In the genomic region with DNA sequence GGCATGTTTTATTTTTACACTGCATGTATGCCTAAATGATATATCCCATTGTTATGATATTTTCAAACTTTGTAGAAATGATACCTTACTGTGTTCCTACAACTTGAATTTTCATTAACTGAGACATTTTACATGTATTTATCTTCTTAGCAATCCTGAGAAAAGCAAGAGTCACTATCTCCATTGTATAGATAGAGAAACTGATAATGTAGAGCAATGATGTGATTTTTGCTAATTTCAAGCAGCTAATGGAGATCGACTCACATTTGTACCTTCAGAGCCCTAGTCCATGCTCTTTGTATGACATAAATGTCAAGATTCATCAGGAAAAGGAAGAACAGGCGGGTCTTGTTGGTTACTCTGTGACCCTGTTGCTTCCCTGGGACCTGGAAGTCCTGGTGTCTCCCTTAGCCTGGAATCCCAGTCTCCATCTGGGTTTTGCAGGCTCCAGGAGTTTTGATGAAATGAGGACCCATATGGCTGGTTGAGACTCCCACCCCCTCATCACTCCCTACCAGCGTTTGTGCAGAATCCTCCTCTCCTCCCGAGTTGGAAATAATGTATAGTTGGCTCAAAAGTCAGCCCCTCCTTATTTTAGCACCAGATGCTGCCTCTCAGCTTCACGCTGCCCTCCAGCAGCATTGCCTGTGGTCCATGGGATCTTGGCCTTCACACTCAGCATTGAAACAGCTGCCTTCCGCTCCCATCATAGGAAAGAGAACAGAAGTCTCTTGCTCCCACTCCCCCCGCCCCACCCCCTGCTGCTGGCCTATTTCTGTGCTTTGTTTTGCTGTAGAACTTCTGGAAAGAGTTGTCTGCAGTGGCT, we compare ENCODE assay signal across 26 cellular contexts.
DNase-seq lines count a peak whose midpoint lies in the region; ATAC-seq and TF ChIP-seq lines count a peak whose summit lies in the region.
"Had no signal": no experiment of that assay in that cellular context is flagged by ENCODE, and none has a peak within 500 bp of the region (broad histone marks: within the 10 kb centered on the region; RNA-seq: fewer than 3 reads in every experiment).

No MANE protein-coding gene starts in this region.

- H3K9me2 ChIP-seq in SK-N-SH, result no peaks in the 10 kb centered on the region

- H3K4me2 ChIP-seq in SK-N-SH, result no peak overlapping the region

- no peaks in the 10 kb centered on the region for H3K36me3 ChIP-seq in SK-N-SH (replicated peaks in 1 of 2; ENCODE audit: control insufficient read depth in 1 of 2, insufficient read depth in 2 of 2, low read length in 1 of 2)
- H3K36me3 ChIP-seq in endodermal cell (ENCODE audit: control insufficient read depth, insufficient read depth, low read length), result no peaks in the 10 kb centered on the region
- H3K36me3 ChIP-seq: Peyer's patch, tibial nerve had no signal

- no peak for TF ChIP-seq RAD21 in SK-N-SH (IDR thresholded peaks at IDR 0.05; ENCODE audit: low read length)

- no peaks in the 10 kb centered on the region for H4K20me1 ChIP-seq in SK-N-SH (ENCODE audit: insufficient read depth)

- TF ChIP-seq EP300 in SK-N-SH (IDR thresholded peaks at IDR 0.05; ENCODE audit: borderline replicate concordance in 1 of 2, low read depth in 1 of 2, low read length in 1 of 2), result peak in 1 of 2 experiments; percentile 43; a peak in 1 of 4 replicates

- no peak for ATAC-seq in SK-N-SH treated with all-trans-retinoic acid at 6 μM for 48 hours
- no peak for ATAC-seq in HG03457 (IDR thresholded peaks at IDR 0.05; ENCODE audit: unreplicated experiment)

- no peaks in the 10 kb centered on the region for H3K9me3 Mint-ChIP-seq in endodermal cell
- H3K9me3 Mint-ChIP-seq: activated CD4-positive, alpha-beta memory T cell treated with anti-CD3 and anti-CD28 coated beads, Interleukin-2, amount 10 ng/mL, durations not matched to agents 7 days and 5 days; CD8-positive, alpha-beta memory T cell; stimulated activated naive CD8-positive, alpha-beta T cell treated with anti-CD3 and anti-CD28 coated beads, Interleukin-15, Interleukin-2, amounts not matched to agents 100 ng/mL and 50 ng/mL, for 24 hours had no signal

- TF ChIP-seq CTCF in SK-N-SH (IDR thresholded peaks at IDR 0.05), result no peak
- no peak for TF ChIP-seq CTCF in endodermal cell (conservative IDR thresholded peaks at IDR 0.05)

- no peaks in the 10 kb centered on the region for H3K27me3 Mint-ChIP-seq in endodermal cell (ENCODE audit: insufficient read depth)
- H3K27me3 Mint-ChIP-seq: stimulated activated naive CD8-positive, alpha-beta T cell treated with anti-CD3 and anti-CD28 coated beads, Interleukin-15, Interleukin-2, amounts not matched to agents 100 ng/mL and 50 ng/mL, for 24 hours had no signal

- 45% methylated on average over 7 of the region's 7 CpGs for WGBS in SK-N-SH (ENCODE audit: low lambda C conversion rate)
- WGBS in endodermal cell (ENCODE audit: insufficient coverage in 1 of 2, insufficient read length in 1 of 2), 2 experiments, result 86 to 96% methylated on average over 6 to 7 of the region's 7 CpGs

- POLR2A ChIA-PET in SK-N-SH (lab: Yijun Ruan, JAX), result interaction anchor here (1.2 kb wide), 1 partner anchor 12 kb away, joined by 4 read pairs; no protein-coding TSS in a partner anchor

- H3K9ac ChIP-seq in SK-N-SH (no peak overlapping the region), endodermal cell (ENCODE audit: extremely low read depth, low read length, poor library complexity, severe bottlenecking) (no peak overlapping the region)

- no peak overlapping the region for H3K4me3 Mint-ChIP-seq in endodermal cell
- H3K4me3 Mint-ChIP-seq: activated CD4-positive, alpha-beta memory T cell treated with anti-CD3 and anti-CD28 coated beads, Interleukin-2, amount 10 ng/mL, durations not matched to agents 7 days and 5 days; CD8-positive, alpha-beta memory T cell; stimulated activated naive CD8-positive, alpha-beta T cell treated with anti-CD3 and anti-CD28 coated beads, Interleukin-15, Interleukin-2, amounts not matched to agents 100 ng/mL and 50 ng/mL, for 24 hours had no signal

- H3K4me1 ChIP-seq in SK-N-SH (ENCODE audit: control insufficient read depth in 1 of 2, insufficient read depth in 2 of 2, low read depth in 1 of 2, low read length in 1 of 2) (peaks cover 6 to 38% of the 10 kb centered on the region in 2 experiments; a peak in 3 of 4 replicates), endodermal cell (ENCODE audit: control insufficient read depth, insufficient read depth, low read length) (no peaks in the 10 kb centered on the region)
- H3K4me1 ChIP-seq: Peyer's patch, tibial nerve had no signal

- no peak overlapping the region for H3K4me3 ChIP-seq in SK-N-SH (ENCODE audit: low read depth in 2 of 2, low read length in 1 of 2)
- H3K4me3 ChIP-seq in endodermal cell (ENCODE audit: low read length), result no peak overlapping the region
- H3K4me3 ChIP-seq: Peyer's patch, SK-N-MC, tibial nerve had no signal

- H3K27ac ChIP-seq in SK-N-SH (ENCODE audit: low read depth in 2 of 2, low read length in 1 of 2), result peak overlapping the region in 1 of 2 experiments; percentile 36; a peak in 1 of 4 replicates
- H3K27ac ChIP-seq in endodermal cell (ENCODE audit: low read depth, low read length), result peak overlapping the region; percentile 36
- H3K27ac ChIP-seq: 22Rv1, HL-60, SK-N-MC, tibial nerve had no signal

- H3K79me2 ChIP-seq in SK-N-SH (ENCODE audit: insufficient read depth), result no peaks in the 10 kb centered on the region

- peaks cover 2% of the 10 kb centered on the region for H3K36me3 Mint-ChIP-seq in endodermal cell (ENCODE audit: low read depth)

- CTCF ChIA-PET in SK-N-SH (lab: Yijun Ruan, JAX), result interaction anchor here (1.0 to 2.1 kb wide), 2 partner anchors 23 to 37 kb away, joined by 3 to 7 read pairs; no protein-coding TSS in a partner anchor

- DNase-seq in SK-N-SH, result peak; percentile 65
- peak; percentile 82 for DNase-seq in NCI-H2171 treated with DMSO at 0.1 percent for 48 hours (lab: John Stamatoyannopoulos, UW)
- peak; percentile 32 for DNase-seq in endodermal cell
- peak; percentile 72 for DNase-seq in occipital lobe (lab: John Stamatoyannopoulos, UW)
- DNase-seq in HT-29 (ENCODE audit: low spot score), result no peak
- no peak for DNase-seq in HuH-7 (ENCODE audit: low spot score)
- DNase-seq: activated CD4-positive, alpha-beta memory T cell treated with anti-CD3 and anti-CD28 coated beads, Interleukin-2, amount 10 ng/mL, durations not matched to agents 7 days and 5 days; activated CD4-positive, CD25-positive, alpha-beta regulatory T cell; activated naive CD4-positive, alpha-beta T cell treated with Interleukin-2 at 50 U/mL for 16 hours; activated T-cell treated with anti-CD3 and anti-CD28 coated beads, Interleukin-2, amount 50 U/mL, for 48 hours; CD8-positive, alpha-beta memory T cell; central memory CD4-positive, alpha-beta T cell; foreskin fibroblast; GF-D8; NCI-H146; NCI-H2227 treated with DMSO at 0.1 percent for 48 hours; stimulated activated CD4-positive, alpha-beta T cell treated with anti-CD3 and anti-CD28 coated beads, Interleukin-12 subunit alpha, Interleukin-12 subunit beta, amount 100 ng/mL, for 4 hours; stimulated activated CD4-positive, alpha-beta T cell treated with anti-CD3 and anti-CD28 coated beads, Interleukin-4, amount 100 ng/mL, for 4 hours had no signal

- no peaks in the 10 kb centered on the region for H3K4me1 Mint-ChIP-seq in endodermal cell

- no peak overlapping the region for H3K27ac Mint-ChIP-seq in endodermal cell
- H3K27ac Mint-ChIP-seq: activated CD4-positive, alpha-beta memory T cell treated with anti-CD3 and anti-CD28 coated beads, Interleukin-2, amount 10 ng/mL, durations not matched to agents 7 days and 5 days; stimulated activated naive CD8-positive, alpha-beta T cell treated with anti-CD3 and anti-CD28 coated beads, Interleukin-15, Interleukin-2, amounts not matched to agents 100 ng/mL and 50 ng/mL, for 24 hours had no signal

- H3K27me3 ChIP-seq in SK-N-SH (ENCODE audit: insufficient read depth) (no peaks in the 10 kb centered on the region), endodermal cell (ENCODE audit: control insufficient read depth, insufficient read depth, low read length, poor library complexity, severe bottlenecking) (no peaks in the 10 kb centered on the region)
- H3K27me3 ChIP-seq: Peyer's patch, tibial nerve had no signal

- no peaks in the 10 kb centered on the region for H3F3A ChIP-seq in SK-N-SH (replicated peaks; ENCODE audit: insufficient read depth)

- H2AFZ ChIP-seq in SK-N-SH (ENCODE audit: low read depth), result no peak overlapping the region

- no peaks in the 10 kb centered on the region for H3K9me3 ChIP-seq in SK-N-SH
- no peaks in the 10 kb centered on the region for H3K9me3 ChIP-seq in endodermal cell (ENCODE audit: control insufficient read depth, low read length)
- H3K9me3 ChIP-seq: Peyer's patch had no signal

TF ChIP-seq in SK-N-SH, 30 proteins besides CTCF, POLR2A, EP300 and RAD21 (continues in another document):
- TF ChIP-seq FOXJ3 (CRISPR knock-in tag; IDR thresholded peaks at IDR 0.05) (peak; percentile 55; the same call in 1 of the 2 replicates), MXI1 (IDR thresholded peaks at IDR 0.05; ENCODE audit: low read depth, low read length) (no peak), POLR2AphosphoS5 (IDR thresholded peaks at IDR 0.05; ENCODE audit: low read depth, low read length) (no peak), CHD2 (IDR thresholded peaks at IDR 0.05; ENCODE audit: low read length, partially characterized antibody) (no peak), TCF12 (IDR thresholded peaks at IDR 0.05) (no peak)

TF ChIP-seq in SK-N-SH treated with all-trans-retinoic acid at 6 μM for 48 hours, 23 proteins besides CTCF, POLR2A, EP300 and RAD21 (continues in another document):
- TF ChIP-seq ZNF70 (CRISPR knock-in tag; IDR thresholded peaks at IDR 0.05) (no peak), ZFP3 (CRISPR knock-in tag; IDR thresholded peaks at IDR 0.05) (no peak), ZNF8 (CRISPR knock-in tag; IDR thresholded peaks at IDR 0.05) (no peak), GLIS3 (CRISPR knock-in tag; IDR thresholded peaks at IDR 0.05) (no peak), CSRNP3 (CRISPR knock-in tag; IDR thresholded peaks at IDR 0.05) (no peak), PPARA (CRISPR knock-in tag; IDR thresholded peaks at IDR 0.05; ENCODE audit: borderline replicate concordance) (no peak), ARNTL (CRISPR knock-in tag; IDR thresholded peaks at IDR 0.05; ENCODE audit: borderline replicate concordance, low read depth) (no peak), ZC3H10 (CRISPR knock-in tag; IDR thresholded peaks at IDR 0.05) (no peak)

Comparison
In these comparisons a context has a peak if more than half of its experiments do, and no peak if none do; other contexts are left out.
1. DNase-seq: peak in SK-N-SH (single experiment), NCI-H2171 treated with DMSO at 0.1 percent for 48 hours (single experiment), endodermal cell (single experiment) and occipital lobe (single experiment); none in HT-29 (single experiment) and HuH-7 (single experiment).